30 cellular contexts compared by ENCODE assay signal in genomic region chr19:53823380-53824120, GRCh38. TPM values are rescaled to one million over a fixed set of nuclear protein-coding genes. Genes with fewer than 3 reads are reported as not detected.
DNase-seq lines count a peak whose midpoint lies in the region; ATAC-seq and TF ChIP-seq lines count a peak whose summit lies in the region.
"Had no signal": no experiment of that assay in that cellular context is flagged by ENCODE, and none has a peak within 500 bp of the region (broad histone marks: within the 10 kb centered on the region; RNA-seq: fewer than 3 reads in every experiment).

No MANE protein-coding gene starts in this region.

- POLR2A ChIA-PET in activated CD8-positive, alpha-beta T cell treated with anti-CD3 and anti-CD28 coated beads for 36 hours (lab: Charles Lee) = no interaction called here
- POLR2A ChIA-PET in activated CD8-positive, alpha-beta T cell treated with anti-CD3 and anti-CD28 coated beads, Interleukin-2, amount 10 ng/mL, durations not matched to agents 7 days and 5 days (lab: Charles Lee) = no interaction called here
- POLR2A ChIA-PET in IMR-90 (lab: Charles Lee; ENCODE audit: unreplicated experiment) = no interaction called here

- H3K4me3 Mint-ChIP-seq in activated CD8-positive, alpha-beta T cell treated with anti-CD3 and anti-CD28 coated beads for 36 hours = peak overlapping the region; percentile 45
- no peak overlapping the region for H3K4me3 Mint-ChIP-seq in activated CD8-positive, alpha-beta T cell treated with anti-CD3 and anti-CD28 coated beads, Interleukin-2, amount 10 ng/mL, durations not matched to agents 7 days and 5 days
- no peak overlapping the region for H3K4me3 Mint-ChIP-seq in stimulated activated naive B cell treated with anti-CD40 and anti-IgM and Interleukin-4, amounts not matched to agents 10 μg/mL and 1 μg/mL and 100 μg/mL, for 72 hours
- no peak overlapping the region for H3K4me3 Mint-ChIP-seq in activated T-helper 2 cell treated with anti-CD3 and anti-CD28 coated beads, Interferon-gamma antibody, Interleukin-2, Interleukin-4, amounts not matched to agents 10 μg/mL and 5 μg/mL and 100 μg/mL, durations not matched to agents 14 hours and 24 hours and 36 hours (ENCODE audit: low read depth)
- H3K4me3 Mint-ChIP-seq: activated CD4-positive, alpha-beta T cell treated with anti-CD3 and anti-CD28 coated beads, Interleukin-2, amount 10 ng/mL, durations not matched to agents 24 days and 14 days; CD4-positive, alpha-beta memory T cell; nephron progenitor cell had no signal

- no peak overlapping the region for H2AFZ ChIP-seq in IMR-90 (replicated peaks; ENCODE audit: low read length, poor library complexity)
- H2AFZ ChIP-seq: hepatocyte had no signal

- H2BK120ac ChIP-seq in IMR-90 (ENCODE audit: low read depth, low read length) = no peak overlapping the region

- H2BK15ac ChIP-seq in IMR-90 (ENCODE audit: low read depth, low read length) = no peak overlapping the region

- peak overlapping the region; percentile 42 for H2AK9ac ChIP-seq in IMR-90 (replicated peaks; ENCODE audit: low read depth, low read length, poor library complexity)

- TF ChIP-seq CTCF in activated CD8-positive, alpha-beta T cell treated with anti-CD3 and anti-CD28 coated beads for 36 hours (IDR thresholded peaks at IDR 0.05) = no peak
- TF ChIP-seq CTCF in IMR-90 (conservative IDR thresholded peaks at IDR 0.05; ENCODE audit: low read depth, low read length) = no peak

- no peaks in the 10 kb centered on the region for H3K9me3 Mint-ChIP-seq in activated CD8-positive, alpha-beta T cell treated with anti-CD3 and anti-CD28 coated beads for 36 hours
- no peaks in the 10 kb centered on the region for H3K9me3 Mint-ChIP-seq in activated CD8-positive, alpha-beta T cell treated with anti-CD3 and anti-CD28 coated beads, Interleukin-2, amount 10 ng/mL, durations not matched to agents 7 days and 5 days (ENCODE audit: insufficient read depth)
- peaks cover 0 to 1% of the 10 kb centered on the region in 2 donors for H3K9me3 Mint-ChIP-seq in stimulated activated naive B cell treated with anti-CD40 and anti-IgM and Interleukin-4, amounts not matched to agents 10 μg/mL and 1 μg/mL and 100 μg/mL, for 72 hours
- H3K9me3 Mint-ChIP-seq in activated T-helper 2 cell treated with anti-CD3 and anti-CD28 coated beads, Interferon-gamma antibody, Interleukin-2, Interleukin-4, amounts not matched to agents 10 μg/mL and 5 μg/mL and 100 μg/mL, durations not matched to agents 14 hours and 24 hours and 36 hours = no peaks in the 10 kb centered on the region
- H3K9me3 Mint-ChIP-seq: activated CD4-positive, alpha-beta T cell treated with anti-CD3 and anti-CD28 coated beads, Interleukin-2, amount 10 ng/mL, durations not matched to agents 24 days and 14 days; CD4-positive, alpha-beta memory T cell; nephron progenitor cell had no signal

- no peak overlapping the region for H3K27ac ChIP-seq in IMR-90 (ENCODE audit: insufficient read depth, low read length)
- H3K27ac ChIP-seq: cardiac muscle cell, epithelial cell of prostate, foreskin keratinocyte, hepatocyte, RWPE1 had no signal

- H3K4me1 ChIP-seq in IMR-90 (ENCODE audit: control insufficient read depth, insufficient read depth, low read length) = no peaks in the 10 kb centered on the region
- H3K4me1 ChIP-seq: foreskin keratinocyte had no signal

- H2BK5ac ChIP-seq in IMR-90 (ENCODE audit: low read depth, low read length, poor library complexity, severe bottlenecking) = no peak overlapping the region

- H3K4me1 Mint-ChIP-seq in activated CD8-positive, alpha-beta T cell treated with anti-CD3 and anti-CD28 coated beads for 36 hours (ENCODE audit: low read depth) = no peaks in the 10 kb centered on the region
- peaks cover 5% of the 10 kb centered on the region for H3K4me1 Mint-ChIP-seq in activated CD8-positive, alpha-beta T cell treated with anti-CD3 and anti-CD28 coated beads, Interleukin-2, amount 10 ng/mL, durations not matched to agents 7 days and 5 days (ENCODE audit: low read depth)
- peaks cover 4 to 11% of the 10 kb centered on the region in 2 donors for H3K4me1 Mint-ChIP-seq in stimulated activated naive B cell treated with anti-CD40 and anti-IgM and Interleukin-4, amounts not matched to agents 10 μg/mL and 1 μg/mL and 100 μg/mL, for 72 hours
- H3K4me1 Mint-ChIP-seq in activated T-helper 2 cell treated with anti-CD3 and anti-CD28 coated beads, Interferon-gamma antibody, Interleukin-2, Interleukin-4, amounts not matched to agents 10 μg/mL and 5 μg/mL and 100 μg/mL, durations not matched to agents 14 hours and 24 hours and 36 hours (ENCODE audit: low read depth) = peaks cover under 1% of the 10 kb centered on the region
- H3K4me1 Mint-ChIP-seq: CD4-positive, alpha-beta memory T cell; nephron progenitor cell had no signal

- no peak overlapping the region for H3K14ac ChIP-seq in IMR-90 (replicated peaks; ENCODE audit: low read depth, low read length)

- H3K23ac ChIP-seq in IMR-90 (ENCODE audit: low read depth, low read length) = no peak overlapping the region

- H3K9me1 ChIP-seq in IMR-90 (ENCODE audit: insufficient read depth, low read length) = no peaks in the 10 kb centered on the region

- H2BK20ac ChIP-seq in IMR-90 (ENCODE audit: low read depth, low read length) = no peak overlapping the region

- H3K9ac ChIP-seq in IMR-90 (ENCODE audit: low read depth, low read length) = no peak overlapping the region

- H3K27ac Mint-ChIP-seq in activated CD8-positive, alpha-beta T cell treated with anti-CD3 and anti-CD28 coated beads for 36 hours = no peak overlapping the region
- no peak overlapping the region for H3K27ac Mint-ChIP-seq in activated CD8-positive, alpha-beta T cell treated with anti-CD3 and anti-CD28 coated beads, Interleukin-2, amount 10 ng/mL, durations not matched to agents 7 days and 5 days
- no peak overlapping the region for H3K27ac Mint-ChIP-seq in stimulated activated naive B cell treated with anti-CD40 and anti-IgM and Interleukin-4, amounts not matched to agents 10 μg/mL and 1 μg/mL and 100 μg/mL, for 72 hours
- no peak overlapping the region for H3K27ac Mint-ChIP-seq in activated T-helper 2 cell treated with anti-CD3 and anti-CD28 coated beads, Interferon-gamma antibody, Interleukin-2, Interleukin-4, amounts not matched to agents 10 μg/mL and 5 μg/mL and 100 μg/mL, durations not matched to agents 14 hours and 24 hours and 36 hours
- H3K27ac Mint-ChIP-seq: activated CD4-positive, alpha-beta T cell treated with anti-CD3 and anti-CD28 coated beads, Interleukin-2, amount 10 ng/mL, durations not matched to agents 24 days and 14 days; nephron progenitor cell; progenitor cell of endocrine pancreas had no signal

- intact Hi-C loops in activated CD8-positive, alpha-beta T cell treated with anti-CD3 and anti-CD28 coated beads for 36 hours (cut with micrococcal nuclease) = no loop called here
- intact Hi-C loops in IMR-90 (cut with micrococcal nuclease) = no loop called here
- intact Hi-C loops in activated T-helper 2 cell treated with anti-CD3 and anti-CD28 coated beads, Interferon-gamma antibody, Interleukin-2, Interleukin-4, amounts not matched to agents 10 μg/mL and 5 μg/mL and 100 μg/mL, durations not matched to agents 14 hours and 24 hours and 36 hours (cut with micrococcal nuclease) = no loop called here

- no peak for TF ChIP-seq RAD21 in IMR-90 (IDR thresholded peaks at IDR 0.05; ENCODE audit: low read length)

- no peak overlapping the region for H3K18ac ChIP-seq in IMR-90 (ENCODE audit: low read depth, low read length)

- no peaks in the 10 kb centered on the region for H4K20me1 ChIP-seq in IMR-90 (ENCODE audit: insufficient read depth, low read length)

- no peaks in the 10 kb centered on the region; the same call in none of the 2 replicates for H3K9me3 ChIP-seq in IMR-90 (ENCODE audit: control insufficient read depth, insufficient read depth, low read length)

- no TSS peak for BruUV-seq in IMR-90 (replicated peaks; lab: Mats Ljungman, UMichigan)

- peak; percentile 27 for ATAC-seq in activated CD8-positive, alpha-beta T cell treated with anti-CD3 and anti-CD28 coated beads for 36 hours
- ATAC-seq in activated CD8-positive, alpha-beta T cell treated with anti-CD3 and anti-CD28 coated beads, Interleukin-2, amount 10 ng/mL, durations not matched to agents 7 days and 5 days = no peak
- ATAC-seq in IMR-90 (ENCODE audit: low read depth) = no peak
- peak; percentile 19 to 39 for ATAC-seq in stimulated activated naive B cell treated with anti-CD40 and anti-IgM and Interleukin-4, amounts not matched to agents 10 μg/mL and 1 μg/mL and 100 μg/mL, for 72 hours (replicated peaks)
- no peak for ATAC-seq in esophagus mucosa
- ATAC-seq: foreskin keratinocyte had no signal

- H4K5ac ChIP-seq in IMR-90 (ENCODE audit: low read depth, low read length) = no peak overlapping the region

- H2AK5ac ChIP-seq in IMR-90 (ENCODE audit: low read depth, low read length) = no peak overlapping the region

- no peaks in the 10 kb centered on the region for H3K36me3 ChIP-seq in IMR-90 (ENCODE audit: control insufficient read depth, insufficient read depth, low read length)
- H3K36me3 ChIP-seq: cardiac muscle cell had no signal

- H3K4me2 ChIP-seq in IMR-90 (ENCODE audit: low read depth, low read length) = no peak overlapping the region
- H3K4me2 ChIP-seq: hepatocyte had no signal

- no peak for TF ChIP-seq POLR2A in IMR-90 (IDR thresholded peaks at IDR 0.05; ENCODE audit: low read depth, low read length)

- CTCF ChIA-PET in activated CD8-positive, alpha-beta T cell treated with anti-CD3 and anti-CD28 coated beads for 36 hours (lab: Charles Lee) = interaction anchor here (2.1 kb wide), 1 partner anchor 31 kb away, joined by 5 read pairs; no protein-coding TSS in a partner anchor
- CTCF ChIA-PET in activated CD8-positive, alpha-beta T cell treated with anti-CD3 and anti-CD28 coated beads, Interleukin-2, amount 10 ng/mL, durations not matched to agents 7 days and 5 days (lab: Charles Lee) = no interaction called here
- CTCF ChIA-PET in IMR-90 (lab: Yijun Ruan, JAX) = no interaction called here

- no peak for DNase-seq in activated CD8-positive, alpha-beta T cell treated with anti-CD3 and anti-CD28 coated beads for 36 hours
- no peak for DNase-seq in activated CD8-positive, alpha-beta T cell treated with anti-CD3 and anti-CD28 coated beads, Interleukin-2, amount 10 ng/mL, durations not matched to agents 7 days and 5 days
- DNase-seq in IMR-90 (no peak), islet precursor cell (peak; percentile 62), KG1 (lab: John Stamatoyannopoulos, UW) (no peak)
- DNase-seq in stimulated activated naive B cell treated with anti-CD40 and anti-IgM and Interleukin-4, amounts not matched to agents 10 μg/mL and 1 μg/mL and 100 μg/mL, for 72 hours = no peak
- DNase-seq in activated T-helper 2 cell treated with anti-CD3 and anti-CD28 coated beads, Interferon-gamma antibody, Interleukin-2, Interleukin-4, amounts not matched to agents 10 μg/mL and 5 μg/mL and 100 μg/mL, durations not matched to agents 14 hours and 24 hours and 36 hours (ENCODE audit: low spot score) = no peak
- DNase-seq: ACHN; activated CD4-positive, alpha-beta T cell treated with anti-CD3 and anti-CD28 coated beads, Interleukin-2, amount 10 ng/mL, durations not matched to agents 24 days and 14 days; activated CD8-positive, alpha-beta memory T cell treated with anti-CD3 and anti-CD28 coated beads, Interleukin-2, amount 50 U/mL, for 4 hours; activated gamma-delta T cell; CD4-positive, alpha-beta memory T cell; DMS53; dorsolateral prefrontal cortex; foreskin keratinocyte; Karpas-422; NCI-H1436; nephron progenitor cell; stimulated activated CD4-positive, alpha-beta T cell treated with anti-CD3 and anti-CD28 coated beads, Interleukin-2, amount 100 ng/mL, for 48 hours; SW 1271 had no signal

- in situ Hi-C loops in IMR-90 (cut with MboI; ENCODE audit: low sequenced_read_pairs) = no loop called here

- H4K91ac ChIP-seq in IMR-90 (ENCODE audit: insufficient read depth, low read depth, low read length) = no peak overlapping the region

- H3K27me3 Mint-ChIP-seq in activated CD8-positive, alpha-beta T cell treated with anti-CD3 and anti-CD28 coated beads for 36 hours = peaks cover 24% of the 10 kb centered on the region
- peaks cover 5% of the 10 kb centered on the region for H3K27me3 Mint-ChIP-seq in activated CD8-positive, alpha-beta T cell treated with anti-CD3 and anti-CD28 coated beads, Interleukin-2, amount 10 ng/mL, durations not matched to agents 7 days and 5 days (ENCODE audit: low read depth)
- H3K27me3 Mint-ChIP-seq in stimulated activated naive B cell treated with anti-CD40 and anti-IgM and Interleukin-4, amounts not matched to agents 10 μg/mL and 1 μg/mL and 100 μg/mL, for 72 hours = peaks cover 19 to 26% of the 10 kb centered on the region in 2 donors
- H3K27me3 Mint-ChIP-seq in activated T-helper 2 cell treated with anti-CD3 and anti-CD28 coated beads, Interferon-gamma antibody, Interleukin-2, Interleukin-4, amounts not matched to agents 10 μg/mL and 5 μg/mL and 100 μg/mL, durations not matched to agents 14 hours and 24 hours and 36 hours (ENCODE audit: low read depth) = peaks cover 5% of the 10 kb centered on the region

- H4K8ac ChIP-seq in IMR-90 (ENCODE audit: low read depth in 2 of 2, low read length in 2 of 2) = no peak overlapping the region

- H3K4me3 ChIP-seq in IMR-90 (ENCODE audit: insufficient read depth, low read depth, low read length) = no peak overlapping the region
- H3K4me3 ChIP-seq: cardiac muscle cell, dorsolateral prefrontal cortex, hepatocyte had no signal

- WGBS in IMR-90 (ENCODE audit: extremely low coverage in 2 of 2, insufficient read length in 1 of 2), 2 experiments = 50% methylated on average over 1 of the region's 12 CpGs; no CpG with 5 or more reads in 1 of the 2 experiments

- H3K56ac ChIP-seq in IMR-90 (ENCODE audit: extremely low read depth, insufficient read depth, low read length) = no peak overlapping the region

- H3K4ac ChIP-seq in IMR-90 (ENCODE audit: low read depth, low read length) = no peak overlapping the region

- dilution Hi-C loops in IMR-90 (cut with HindIII; ENCODE audit: low sequenced_read_pairs, unreplicated experiment) = no loop called here

- H3K79me1 ChIP-seq in IMR-90 (ENCODE audit: low read depth in 1 of 2, low read length in 2 of 2) = no peaks in the 10 kb centered on the region

- H3K36me3 Mint-ChIP-seq in activated CD8-positive, alpha-beta T cell treated with anti-CD3 and anti-CD28 coated beads for 36 hours (ENCODE audit: low read depth) = no peaks in the 10 kb centered on the region
- H3K36me3 Mint-ChIP-seq in activated CD8-positive, alpha-beta T cell treated with anti-CD3 and anti-CD28 coated beads, Interleukin-2, amount 10 ng/mL, durations not matched to agents 7 days and 5 days (ENCODE audit: low read depth) = no peaks in the 10 kb centered on the region
- no peaks in the 10 kb centered on the region for H3K36me3 Mint-ChIP-seq in stimulated activated naive B cell treated with anti-CD40 and anti-IgM and Interleukin-4, amounts not matched to agents 10 μg/mL and 1 μg/mL and 100 μg/mL, for 72 hours
- no peaks in the 10 kb centered on the region for H3K36me3 Mint-ChIP-seq in activated T-helper 2 cell treated with anti-CD3 and anti-CD28 coated beads, Interferon-gamma antibody, Interleukin-2, Interleukin-4, amounts not matched to agents 10 μg/mL and 5 μg/mL and 100 μg/mL, durations not matched to agents 14 hours and 24 hours and 36 hours (ENCODE audit: low read depth)
- H3K36me3 Mint-ChIP-seq: CD4-positive, alpha-beta memory T cell had no signal

- no peaks in the 10 kb centered on the region; the same call in 1 of the 2 replicates for H3K27me3 ChIP-seq in IMR-90 (ENCODE audit: control insufficient read depth, insufficient read depth, low read length)
- H3K27me3 ChIP-seq: cardiac muscle cell, foreskin keratinocyte, hepatocyte had no signal

RNA-seq across cellular contexts. Expression of gene NLRP12, which starts 0.6 kb away (rescaled TPM):
- under 1 TPM in 1 of 2 experiments, not detected in 1; 0.07 TPM for total RNA-seq in activated CD8-positive, alpha-beta T cell treated with anti-CD3 and anti-CD28 coated beads for 36 hours
- not detected for total RNA-seq in activated CD8-positive, alpha-beta T cell treated with anti-CD3 and anti-CD28 coated beads, Interleukin-2, amount 10 ng/mL, durations not matched to agents 7 days and 5 days
- total RNA-seq in IMR-90 (2012; rRNA removed) (not detected in 2 replicates), esophagus mucosa (0.12 TPM)
- polyA plus RNA-seq in IMR-90 (2012; rRNA removed) = not detected in 2 replicates
- polyA plus RNA-seq in IMR-90 (2012; cell fraction: cytosol; rRNA removed) = 0.06 TPM in 1 of 2 replicates, not detected in the other
- not detected in 2 replicates for polyA plus RNA-seq in IMR-90 (2012; cell fraction: nucleus; rRNA removed; ENCODE audit: low replicate concordance)
- not detected in 2 replicates for total RNA-seq in activated T-helper 2 cell treated with anti-CD3 and anti-CD28 coated beads, Interferon-gamma antibody, Interleukin-2, Interleukin-4, amounts not matched to agents 10 μg/mL and 5 μg/mL and 100 μg/mL, durations not matched to agents 14 hours and 24 hours and 36 hours
- total RNA-seq: activated CD4-positive, alpha-beta T cell treated with anti-CD3 and anti-CD28 coated beads, Interleukin-2, amount 10 ng/mL, durations not matched to agents 24 days and 14 days; cardiac muscle cell; CD4-positive, alpha-beta memory T cell; foreskin keratinocyte; hepatocyte; progenitor cell of endocrine pancreas had no signal
- polyA plus RNA-seq: cardiac muscle cell; CD4-positive, alpha-beta memory T cell; foreskin keratinocyte; hepatocyte; keratinocyte had no signal

RNA-seq across cellular contexts. Expression of gene MYADM, which starts 44.1 kb away (rescaled TPM):
- 10 to 100 TPM; 64.7 to 69.9 TPM for total RNA-seq in activated CD8-positive, alpha-beta T cell treated with anti-CD3 and anti-CD28 coated beads for 36 hours
- total RNA-seq in activated CD8-positive, alpha-beta T cell treated with anti-CD3 and anti-CD28 coated beads, Interleukin-2, amount 10 ng/mL, durations not matched to agents 7 days and 5 days = 10 to 100 TPM; 92.9 to 98.1 TPM
- 4.8 and 5.3 TPM in 2 replicates for total RNA-seq in IMR-90 (2012; rRNA removed)
- polyA plus RNA-seq in IMR-90 (2012; rRNA removed) = 96.1 and 112 TPM in 2 replicates
- polyA plus RNA-seq in IMR-90 (2012; cell fraction: cytosol; rRNA removed) = 53.9 and 155 TPM in 2 replicates
- polyA plus RNA-seq in IMR-90 (2012; cell fraction: nucleus; rRNA removed; ENCODE audit: low replicate concordance) = 67.8 and 150 TPM in 2 replicates
- 6.9 TPM for total RNA-seq in esophagus mucosa
- 96.3 and 102 TPM in 2 replicates for total RNA-seq in activated T-helper 2 cell treated with anti-CD3 and anti-CD28 coated beads, Interferon-gamma antibody, Interleukin-2, Interleukin-4, amounts not matched to agents 10 μg/mL and 5 μg/mL and 100 μg/mL, durations not matched to agents 14 hours and 24 hours and 36 hours

RNA-seq across cellular contexts. Expression of gene PRKCG, which starts 58.4 kb away (rescaled TPM):
- total RNA-seq in activated CD8-positive, alpha-beta T cell treated with anti-CD3 and anti-CD28 coated beads for 36 hours = under 1 TPM in 1 of 2 experiments, not detected in 1; 0.11 TPM
- not detected for total RNA-seq in activated CD8-positive, alpha-beta T cell treated with anti-CD3 and anti-CD28 coated beads, Interleukin-2, amount 10 ng/mL, durations not matched to agents 7 days and 5 days
- total RNA-seq in IMR-90 (2012; rRNA removed) = not detected in 2 replicates
- 0.04 TPM in 1 of 2 replicates, not detected in the other for polyA plus RNA-seq in IMR-90 (2012; rRNA removed)
- 0.01 and 0.04 TPM in 2 replicates for polyA plus RNA-seq in IMR-90 (2012; cell fraction: cytosol; rRNA removed)
- polyA plus RNA-seq in IMR-90 (2012; cell fraction: nucleus; rRNA removed; ENCODE audit: low replicate concordance) = 0.28 and 0.65 TPM in 2 replicates
- total RNA-seq in esophagus mucosa = not detected
- total RNA-seq in activated T-helper 2 cell treated with anti-CD3 and anti-CD28 coated beads, Interferon-gamma antibody, Interleukin-2, Interleukin-4, amounts not matched to agents 10 μg/mL and 5 μg/mL and 100 μg/mL, durations not matched to agents 14 hours and 24 hours and 36 hours = not detected in 2 replicates
- total RNA-seq: activated CD4-positive, alpha-beta T cell treated with anti-CD3 and anti-CD28 coated beads, Interleukin-2, amount 10 ng/mL, durations not matched to agents 24 days and 14 days; CD4-positive, alpha-beta memory T cell; foreskin keratinocyte; hepatocyte; mesenteric fat pad; skeletal muscle tissue; subcutaneous adipose tissue had no signal
- polyA plus RNA-seq: keratinocyte had no signal

Comparison
In these comparisons a context has a peak if more than half of its experiments do, and no peak if none do; other contexts are left out.
1. ATAC-seq: peak in activated CD8-positive, alpha-beta T cell treated with anti-CD3 and anti-CD28 coated beads for 36 hours (single experiment) and stimulated activated naive B cell treated with anti-CD40 and anti-IgM and Interleukin-4, amounts not matched to agents 10 μg/mL and 1 μg/mL and 100 μg/mL, for 72 hours (2 of 2); none in activated CD8-positive, alpha-beta T cell treated with anti-CD3 and anti-CD28 coated beads, Interleukin-2, amount 10 ng/mL, durations not matched to agents 7 days and 5 days (single experiment), IMR-90 (single experiment) and esophagus mucosa (single experiment).